ENCODE assay signal across 21 cellular contexts in the genomic region with DNA sequence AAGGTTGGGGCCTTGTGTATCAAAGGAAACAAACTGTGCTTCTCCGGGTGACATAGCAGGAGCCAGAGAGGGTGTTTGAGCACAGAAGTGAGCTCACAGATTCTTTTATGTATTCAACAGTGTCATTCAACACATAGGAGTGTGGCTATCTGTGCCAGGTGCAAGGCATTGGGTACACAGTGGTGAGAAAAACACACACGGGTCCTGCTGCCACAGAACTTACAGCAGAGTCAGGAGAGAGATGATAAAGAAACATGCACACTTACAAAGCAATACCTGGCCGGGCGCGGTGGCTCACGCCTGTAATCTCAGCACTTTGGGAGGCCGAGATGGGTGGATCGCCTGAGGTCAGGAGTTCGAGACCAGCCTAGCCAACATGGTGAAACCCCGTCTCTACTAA.
"Had no signal": no experiment of that assay in that cellular context is flagged by ENCODE, and none has a peak within 500 bp of the region (broad histone marks: within the 10 kb centered on the region; RNA-seq: fewer than 3 reads in every experiment).

No MANE protein-coding gene starts in this region.

- H3K27ac ChIP-seq: breast epithelium, dorsolateral prefrontal cortex, esophagus muscularis mucosa, neutrophil, ovary, sigmoid colon, thoracic aorta, vagina had no signal

- H3K4me3 ChIP-seq: breast epithelium, esophagus muscularis mucosa, ovary, sigmoid colon, smooth muscle cell, thoracic aorta, vagina had no signal

- H3K4me1 ChIP-seq: breast epithelium, esophagus muscularis mucosa, sigmoid colon, vagina had no signal

- DNase-seq: activated CD8-positive, alpha-beta memory T cell treated with anti-CD3 and anti-CD28 coated beads for 24 hours; activated CD8-positive, alpha-beta memory T cell treated with anti-CD3 and anti-CD28 coated beads, Interleukin-2, amount 50 U/mL, for 4 hours; activated naive CD4-positive, alpha-beta T cell treated with Interleukin-2 at 50 U/mL for 16 hours; activated naive CD8-positive, alpha-beta T cell treated with anti-CD3 and anti-CD28 coated beads for 36 hours; activated T-cell treated with anti-CD3 and anti-CD28 coated beads, Interleukin-2, amount 50 U/mL, for 24 hours; dorsolateral prefrontal cortex; islet precursor cell; left cardiac atrium; ovary; stimulated activated CD4-positive, alpha-beta T cell treated with anti-CD3 and anti-CD28 coated beads, Interleukin-15, amount 100 ng/mL, for 24 hours; stimulated activated CD8-positive, alpha-beta memory T cell treated with anti-CD3 and anti-CD28 coated beads, Interleukin-4, amount 100 ng/mL, for 48 hours; T-helper 9 cell had no signal

- ATAC-seq: effector memory CD8-positive, alpha-beta T cell had no signal

- H3K27me3 ChIP-seq: breast epithelium, dorsolateral prefrontal cortex, esophagus muscularis mucosa, neutrophil, ovary, sigmoid colon, vagina had no signal

- H3K36me3 ChIP-seq: breast epithelium, esophagus muscularis mucosa, neutrophil, ovary, sigmoid colon, thoracic aorta, vagina had no signal

- H3K9me3 ChIP-seq: neutrophil, ovary, sigmoid colon, thoracic aorta, vagina had no signal

- FAIRE-seq: colon had no signal

- H3K4me2 ChIP-seq: smooth muscle cell had no signal
